ENCODE assay signal across 28 cellular contexts in the genomic region with DNA sequence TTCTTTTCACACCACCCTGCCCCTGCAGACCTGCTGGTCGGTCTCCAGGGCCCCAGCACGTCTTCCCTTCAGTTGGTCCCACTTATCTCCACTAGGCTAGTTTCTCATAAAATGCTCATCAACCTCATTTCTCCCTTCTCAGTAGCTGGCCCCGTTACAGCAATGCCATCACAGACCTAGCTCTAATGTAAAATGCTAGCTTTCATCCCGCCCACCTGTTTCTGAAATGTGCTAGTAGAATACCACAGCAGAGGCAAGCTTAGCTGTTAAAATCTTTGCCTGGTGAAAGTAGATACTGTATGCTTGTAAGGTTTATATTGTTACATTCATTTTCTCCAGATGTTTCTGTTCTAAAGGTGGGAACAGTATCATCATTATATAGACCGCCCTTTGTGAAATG. TPM values are rescaled to one million over a fixed set of nuclear protein-coding genes. Genes with fewer than 3 reads are reported as not detected.
"Had no signal": no experiment of that assay in that cellular context is flagged by ENCODE, and none has a peak within 500 bp of the region (broad histone marks: within the 10 kb centered on the region; RNA-seq: fewer than 3 reads in every experiment).

No MANE protein-coding gene starts in this region.

- ATAC-seq: gastroesophageal sphincter, left cardiac atrium, left ventricle myocardium superior, psoas muscle, T-cell had no signal

- H3K9me3 ChIP-seq: gastroesophageal sphincter, psoas muscle, right atrium auricular region, vagina had no signal

- H3K4me1 ChIP-seq: gastroesophageal sphincter, parathyroid adenoma, right atrium auricular region, vagina had no signal

- DNase-seq: activated CD4-positive, alpha-beta T cell treated with anti-CD3 and anti-CD28 coated beads, Interleukin-2, amount 50 U/mL, for 1 hour; activated CD8-positive, alpha-beta memory T cell treated with anti-CD3 and anti-CD28 coated beads, Interleukin-2, amount 50 U/mL, for 48 hours; activated effector memory CD4-positive, alpha-beta T cell treated with Interleukin-2 at 50 U/mL for 16 hours; activated naive CD4-positive, alpha-beta T cell treated with Interleukin-2 at 50 U/mL for 16 hours; activated T-cell treated with anti-CD3 and anti-CD28 coated beads, Interleukin-2, amount 50 U/mL, for 48 hours; left cardiac atrium; left ventricle myocardium superior; naive B cell; nephron progenitor cell; psoas muscle; stimulated activated CD4-positive, alpha-beta T cell treated with anti-CD3 and anti-CD28 coated beads, Interleukin-15, amount 100 ng/mL, for 24 hours; stimulated activated CD4-positive, alpha-beta T cell treated with anti-CD3 and anti-CD28 coated beads, Interleukin-2, amount 100 ng/mL, for 24 hours; stimulated activated naive CD4-positive, alpha-beta T cell; T-cell had no signal

- H3K4me1 Mint-ChIP-seq: naive B cell, nephron progenitor cell, T-cell had no signal

- H3K4me3 ChIP-seq: gastroesophageal sphincter, hepatocyte, psoas muscle, right atrium auricular region, smooth muscle cell, vagina had no signal

- H3K4me3 Mint-ChIP-seq: naive B cell; nephron progenitor cell; T-cell; T-helper 2 cell treated with Interferon-gamma antibody and Interleukin-4, amounts not matched to agents 5 μg/mL and 100 μg/mL, for 36 hours; type B pancreatic cell had no signal

- H3K27ac ChIP-seq: gastroesophageal sphincter, hepatocyte, parathyroid adenoma, psoas muscle, right atrium auricular region, vagina, VCaP had no signal

- H3K27ac Mint-ChIP-seq: nephron progenitor cell; T-cell; T-helper 2 cell treated with Interferon-gamma antibody and Interleukin-4, amounts not matched to agents 5 μg/mL and 100 μg/mL, for 36 hours; type B pancreatic cell had no signal

- H3K27me3 Mint-ChIP-seq: naive B cell, T-cell, type B pancreatic cell had no signal

- H3K9me3 Mint-ChIP-seq: naive B cell; nephron progenitor cell; T-cell; T-helper 2 cell treated with Interferon-gamma antibody and Interleukin-4, amounts not matched to agents 5 μg/mL and 100 μg/mL, for 36 hours; type B pancreatic cell had no signal

RNA-seq across cellular contexts. Expression of gene MKRN2OS, which starts 13.1 kb away (rescaled TPM):
- total RNA-seq: endothelial cell of umbilical vein, fibroblast of lung, fibroblast of villous mesenchyme, left cardiac atrium, left ventricle myocardium superior, lung microvascular endothelial cell, right atrium auricular region, smooth muscle cell, subcutaneous adipose tissue, T-cell, vagina had no signal
